1 cellular context compared by ENCODE assay signal in the genomic region with DNA sequence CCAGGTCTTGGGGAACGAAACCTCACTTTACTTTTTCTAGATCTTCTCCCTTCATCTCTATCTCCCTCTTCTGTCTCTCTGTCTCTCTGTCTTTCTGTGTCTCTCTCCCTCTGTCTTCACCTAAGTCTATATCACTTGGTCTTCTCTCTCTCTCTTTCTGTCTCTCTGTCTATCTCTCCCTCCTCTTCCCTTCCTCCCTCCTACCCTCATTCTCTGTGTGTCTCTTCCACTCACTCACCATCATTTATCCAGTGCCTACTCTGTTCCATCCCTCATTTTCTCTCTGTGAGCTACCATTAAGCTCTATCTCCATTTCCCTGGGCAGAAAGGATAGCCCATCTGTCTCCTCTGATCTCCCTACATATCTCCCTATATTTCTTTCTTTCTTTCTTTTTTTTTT.
TF ChIP-seq lines count a peak whose summit lies in the region.

No MANE protein-coding gene starts in this region.

TF ChIP-seq in K562, 482 proteins besides CTCF, POLR2A, EP300 and RAD21:
- TF ChIP-seq PML (IDR thresholded peaks at IDR 0.05; ENCODE audit: low read length), result no peak
- TF ChIP-seq, protein P1, sequence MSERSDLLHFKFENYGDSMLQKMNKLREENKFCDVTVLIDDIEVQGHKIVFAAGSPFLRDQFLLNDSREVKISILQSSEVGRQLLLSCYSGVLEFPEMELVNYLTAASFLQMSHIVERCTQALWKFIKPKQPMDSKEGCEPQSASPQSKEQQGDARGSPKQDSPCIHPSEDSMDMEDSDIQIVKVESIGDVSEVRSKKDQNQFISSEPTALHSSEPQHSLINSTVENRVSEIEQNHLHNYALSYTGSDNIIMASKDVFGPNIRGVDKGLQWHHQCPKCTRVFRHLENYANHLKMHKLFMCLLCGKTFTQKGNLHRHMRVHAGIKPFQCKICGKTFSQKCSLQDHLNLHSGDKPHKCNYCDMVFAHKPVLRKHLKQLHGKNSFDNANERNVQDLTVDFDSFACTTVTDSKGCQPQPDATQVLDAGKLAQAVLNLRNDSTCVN (CRISPR knock-in tag; IDR thresholded peaks at IDR 0.05), result 0 out of 2 replicates have a peak, but pooled peaks have one; percentile 34
- TF ChIP-seq NR2C2 (CRISPR knock-in tag; IDR thresholded peaks at IDR 0.05), result no peak
- no peak for TF ChIP-seq NR2C2 (tag; IDR thresholded peaks at IDR 0.05)
- no peak for TF ChIP-seq BRD9 (IDR thresholded peaks at IDR 0.05; ENCODE audit: low read depth, partially characterized antibody)
- no peak for TF ChIP-seq ZBED1 (IDR thresholded peaks at IDR 0.05)
- no peak for TF ChIP-seq BCOR (IDR thresholded peaks at IDR 0.05)
- no peak for TF ChIP-seq L3MBTL2 (IDR thresholded peaks at IDR 0.05)
- TF ChIP-seq STAT5B (CRISPR knock-in tag; IDR thresholded peaks at IDR 0.05), result no peak
- TF ChIP-seq GTF2E2 (tag; IDR thresholded peaks at IDR 0.05), result no peak
- peak; percentile 75; the same call in 1 of the 2 replicates for TF ChIP-seq MCM3 (IDR thresholded peaks at IDR 0.05)
- TF ChIP-seq HDAC1 (IDR thresholded peaks at IDR 0.05), result 0 out of 4 replicates have a peak, but pooled peaks of 1 of the 2 experiments have one; percentile 25
- TF ChIP-seq, protein P2, sequence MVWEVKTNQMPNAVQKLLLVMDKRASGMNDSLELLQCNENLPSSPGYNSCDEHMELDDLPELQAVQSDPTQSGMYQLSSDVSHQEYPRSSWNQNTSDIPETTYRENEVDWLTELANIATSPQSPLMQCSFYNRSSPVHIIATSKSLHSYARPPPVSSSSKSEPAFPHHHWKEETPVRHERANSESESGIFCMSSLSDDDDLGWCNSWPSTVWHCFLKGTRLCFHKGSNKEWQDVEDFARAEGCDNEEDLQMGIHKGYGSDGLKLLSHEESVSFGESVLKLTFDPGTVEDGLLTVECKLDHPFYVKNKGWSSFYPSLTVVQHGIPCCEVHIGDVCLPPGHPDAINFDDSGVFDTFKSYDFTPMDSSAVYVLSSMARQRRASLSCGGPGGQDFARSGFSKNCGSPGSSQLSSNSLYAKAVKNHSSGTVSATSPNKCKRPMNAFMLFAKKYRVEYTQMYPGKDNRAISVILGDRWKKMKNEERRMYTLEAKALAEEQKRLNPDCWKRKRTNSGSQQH (CRISPR knock-in tag; IDR thresholded peaks at IDR 0.05), result peak; percentile 62; the same call in 1 of the 2 replicates
- TF ChIP-seq, protein P3, sequence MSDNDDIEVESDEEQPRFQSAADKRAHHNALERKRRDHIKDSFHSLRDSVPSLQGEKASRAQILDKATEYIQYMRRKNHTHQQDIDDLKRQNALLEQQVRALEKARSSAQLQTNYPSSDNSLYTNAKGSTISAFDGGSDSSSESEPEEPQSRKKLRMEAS (CRISPR knock-in tag; IDR thresholded peaks at IDR 0.05), result no peak
- TF ChIP-seq, protein P4, sequence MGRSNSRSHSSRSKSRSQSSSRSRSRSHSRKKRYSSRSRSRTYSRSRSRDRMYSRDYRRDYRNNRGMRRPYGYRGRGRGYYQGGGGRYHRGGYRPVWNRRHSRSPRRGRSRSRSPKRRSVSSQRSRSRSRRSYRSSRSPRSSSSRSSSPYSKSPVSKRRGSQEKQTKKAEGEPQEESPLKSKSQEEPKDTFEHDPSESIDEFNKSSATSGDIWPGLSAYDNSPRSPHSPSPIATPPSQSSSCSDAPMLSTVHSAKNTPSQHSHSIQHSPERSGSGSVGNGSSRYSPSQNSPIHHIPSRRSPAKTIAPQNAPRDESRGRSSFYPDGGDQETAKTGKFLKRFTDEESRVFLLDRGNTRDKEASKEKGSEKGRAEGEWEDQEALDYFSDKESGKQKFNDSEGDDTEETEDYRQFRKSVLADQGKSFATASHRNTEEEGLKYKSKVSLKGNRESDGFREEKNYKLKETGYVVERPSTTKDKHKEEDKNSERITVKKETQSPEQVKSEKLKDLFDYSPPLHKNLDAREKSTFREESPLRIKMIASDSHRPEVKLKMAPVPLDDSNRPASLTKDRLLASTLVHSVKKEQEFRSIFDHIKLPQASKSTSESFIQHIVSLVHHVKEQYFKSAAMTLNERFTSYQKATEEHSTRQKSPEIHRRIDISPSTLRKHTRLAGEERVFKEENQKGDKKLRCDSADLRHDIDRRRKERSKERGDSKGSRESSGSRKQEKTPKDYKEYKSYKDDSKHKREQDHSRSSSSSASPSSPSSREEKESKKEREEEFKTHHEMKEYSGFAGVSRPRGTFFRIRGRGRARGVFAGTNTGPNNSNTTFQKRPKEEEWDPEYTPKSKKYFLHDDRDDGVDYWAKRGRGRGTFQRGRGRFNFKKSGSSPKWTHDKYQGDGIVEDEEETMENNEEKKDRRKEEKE (IDR thresholded peaks at IDR 0.05; ENCODE audit: borderline replicate concordance in 1 of 2, control insufficient read depth in 1 of 2, low read depth in 2 of 2, low read length in 1 of 2), result 0 out of 4 replicates have a peak, but pooled peaks of 1 of the 2 experiments have one; percentile 32
- TF ChIP-seq TRIM24 (IDR thresholded peaks at IDR 0.05), result no peak
- no peak for TF ChIP-seq MYNN (IDR thresholded peaks at IDR 0.05)
- TF ChIP-seq MYNN (CRISPR knock-in tag; IDR thresholded peaks at IDR 0.05), result no peak
- no peak for TF ChIP-seq ZNF644 (tag; IDR thresholded peaks at IDR 0.05; ENCODE audit: low read depth)
- no peak for TF ChIP-seq ELF4 (CRISPR knock-in tag; IDR thresholded peaks at IDR 0.05)
- 0 out of 4 replicates have a peak, but pooled peaks of 1 of the 2 experiments have one; percentile 51 for TF ChIP-seq MCM7 (IDR thresholded peaks at IDR 0.05)
- no peak for TF ChIP-seq ESRRA (IDR thresholded peaks at IDR 0.05; ENCODE audit: borderline replicate concordance, low read depth)
- no peak for TF ChIP-seq ZNF175 (CRISPR knock-in tag; IDR thresholded peaks at IDR 0.05; ENCODE audit: low read depth)
- TF ChIP-seq ARHGAP35 (IDR thresholded peaks at IDR 0.05; ENCODE audit: partially characterized antibody), result peak; percentile 41
